8 cellular contexts compared by ENCODE assay signal in genomic region chr12:2959194-2959507, GRCh38. TPM values are rescaled to one million over a fixed set of nuclear protein-coding genes. Genes with fewer than 3 reads are reported as not detected.
DNase-seq lines count a peak whose midpoint lies in the region; ATAC-seq, FAIRE-seq and TF ChIP-seq lines count a peak whose summit lies in the region.

TSS of gene TEAD4 (plus strand) at chr12:2959397.

- H3K27me3 ChIP-seq in OCI-LY1 (ENCODE audit: insufficient read depth, low read length) (no peaks in the 10 kb centered on the region), bronchial epithelial cell (ENCODE audit: control insufficient read depth, insufficient read depth, low read length) (no peaks in the 10 kb centered on the region)

- H3K4me2 ChIP-seq in OCI-LY1 (ENCODE audit: low read length), result peak within 1 kb of the TSS; percentile 84

- H3K36me3 Mint-ChIP-seq in stimulated activated naive B cell treated with anti-CD40 and anti-IgM and Interleukin-4, amounts not matched to agents 10 μg/mL and 1 μg/mL and 100 μg/mL, for 72 hours, result peaks cover 0 to 3% of the 10 kb centered on the region in 2 donors

- H4K20me1 ChIP-seq in OCI-LY1 (ENCODE audit: insufficient read depth, low read length), result no peaks in the 10 kb centered on the region

- no peaks in the 10 kb centered on the region for H3K9me2 ChIP-seq in OCI-LY1 (ENCODE audit: low read depth, low read length)

- peaks cover 13 to 22% of the 10 kb centered on the region in 2 donors for H3K4me1 Mint-ChIP-seq in stimulated activated naive B cell treated with anti-CD40 and anti-IgM and Interleukin-4, amounts not matched to agents 10 μg/mL and 1 μg/mL and 100 μg/mL, for 72 hours

- DNase-seq in AG08396 (ENCODE audit: low spot score), result peak; percentile 98
- peak; percentile 50 for DNase-seq in GM19239 (ENCODE audit: insufficient read length, low spot score)
- peak; percentile 40 for DNase-seq in bronchial epithelial cell (ENCODE audit: low read depth)
- peak; percentile 93 for DNase-seq in kidney
- DNase-seq in stimulated activated naive B cell treated with anti-CD40 and anti-IgM and Interleukin-4, amounts not matched to agents 10 μg/mL and 1 μg/mL and 100 μg/mL, for 72 hours, result no peak

- peak within 1 kb of the TSS; percentile 54; the same call in 1 of the 2 replicates for H2AFZ ChIP-seq in OCI-LY1 (ENCODE audit: low read length)

- H3F3A ChIP-seq in OCI-LY1 (ENCODE audit: insufficient read depth, low read length), result no peaks in the 10 kb centered on the region

- H3K27ac ChIP-seq in OCI-LY1 (ENCODE audit: low read depth, low read length, poor library complexity, severe bottlenecking), result no peak within 1 kb of the TSS
- peak within 1 kb of the TSS; percentile 82 to 88 for H3K27ac ChIP-seq in kidney (ENCODE audit: low read depth in 2 of 2, low read length in 2 of 2)

- H3K36me3 ChIP-seq in OCI-LY1 (ENCODE audit: insufficient read depth, low read length) (no peaks in the 10 kb centered on the region), bronchial epithelial cell (ENCODE audit: control insufficient read depth, insufficient read depth, low read length) (no peaks in the 10 kb centered on the region), kidney (ENCODE audit: control insufficient read depth in 1 of 2, insufficient read depth in 2 of 2, low read length in 2 of 2) (no peaks in the 10 kb centered on the region)

- H3K4me1 ChIP-seq in OCI-LY1 (ENCODE audit: insufficient read depth, low read length, severe bottlenecking), result peaks cover 29% of the 10 kb centered on the region
- H3K4me1 ChIP-seq in kidney (ENCODE audit: control insufficient read depth in 1 of 2, insufficient read depth in 1 of 2, low read depth in 1 of 2, low read length in 2 of 2), result peaks cover 10 to 18% of the 10 kb centered on the region in 2 donors

- H3K4me3 Mint-ChIP-seq in stimulated activated naive B cell treated with anti-CD40 and anti-IgM and Interleukin-4, amounts not matched to agents 10 μg/mL and 1 μg/mL and 100 μg/mL, for 72 hours, result peak within 1 kb of the TSS; percentile 73 to 85

- no peaks in the 10 kb centered on the region for H3K9me3 Mint-ChIP-seq in stimulated activated naive B cell treated with anti-CD40 and anti-IgM and Interleukin-4, amounts not matched to agents 10 μg/mL and 1 μg/mL and 100 μg/mL, for 72 hours

- ATAC-seq in stimulated activated naive B cell treated with anti-CD40 and anti-IgM and Interleukin-4, amounts not matched to agents 10 μg/mL and 1 μg/mL and 100 μg/mL, for 72 hours (replicated peaks), result peak; percentile 49 to 55
- ATAC-seq in HG03571 (IDR thresholded peaks at IDR 0.05; ENCODE audit: unreplicated experiment), result no peak
- ATAC-seq in GM19035 (IDR thresholded peaks at IDR 0.05; ENCODE audit: unreplicated experiment), result no peak

- H3K79me2 ChIP-seq in OCI-LY1 (ENCODE audit: insufficient read depth, low read length), result no peaks in the 10 kb centered on the region

- H3K4me3 ChIP-seq in OCI-LY1 (ENCODE audit: low read depth, low read length, poor library complexity, severe bottlenecking) (peak within 1 kb of the TSS; percentile 73), bronchial epithelial cell (ENCODE audit: low read depth, low read length) (peak within 1 kb of the TSS; percentile 67), kidney (ENCODE audit: low read length in 2 of 2) (peak within 1 kb of the TSS; percentile 66 to 73)

- H3K9ac ChIP-seq in OCI-LY1 (ENCODE audit: low read length) (peak within 1 kb of the TSS; percentile 70), kidney (ENCODE audit: low read length in 2 of 2) (peak within 1 kb of the TSS; percentile 12 to 83)

- no peak within 1 kb of the TSS for H3K27ac Mint-ChIP-seq in stimulated activated naive B cell treated with anti-CD40 and anti-IgM and Interleukin-4, amounts not matched to agents 10 μg/mL and 1 μg/mL and 100 μg/mL, for 72 hours

- no peak for FAIRE-seq in GM19239 (lab: Jason Lieb, UNC)
- no peak for FAIRE-seq in bronchial epithelial cell (lab: Jason Lieb, UNC)
- FAIRE-seq in kidney (lab: Jason Lieb, UNC), result no peak

- H3K9me3 ChIP-seq in OCI-LY1 (ENCODE audit: low read length), result no peaks in the 10 kb centered on the region
- H3K9me3 ChIP-seq in kidney (ENCODE audit: control insufficient read depth in 1 of 2, low read length in 2 of 2), result no peaks in the 10 kb centered on the region

- intact Hi-C loops in kidney (cut with DNase I), result no loop called here

- TF ChIP-seq CTCF in OCI-LY1 (IDR thresholded peaks at IDR 0.05; ENCODE audit: low read length) (no peak), bronchial epithelial cell (IDR thresholded peaks at IDR 0.05; ENCODE audit: insufficient read depth, low read length, severe bottlenecking) (no peak), kidney (IDR thresholded peaks at IDR 0.05; ENCODE audit: borderline replicate concordance, extremely low read depth, insufficient read depth) (no peak)

- peaks cover 67 to 69% of the 10 kb centered on the region in 2 donors for H3K27me3 Mint-ChIP-seq in stimulated activated naive B cell treated with anti-CD40 and anti-IgM and Interleukin-4, amounts not matched to agents 10 μg/mL and 1 μg/mL and 100 μg/mL, for 72 hours

RNA-seq across cellular contexts. Expression of gene TEAD4, which starts in this region (rescaled TPM):
- 2.0 and 4.2 TPM in 2 replicates for total RNA-seq in bronchial epithelial cell
- total RNA-seq in kidney, result 40.9 TPM
- polyA plus RNA-seq in kidney (ENCODE audit: insufficient read depth, low read depth, low replicate concordance), result 19.8 TPM

Comparison
In these comparisons a context has a peak if more than half of its experiments do, and no peak if none do; other contexts are left out.
1. ATAC-seq: peak in stimulated activated naive B cell treated with anti-CD40 and anti-IgM and Interleukin-4, amounts not matched to agents 10 μg/mL and 1 μg/mL and 100 μg/mL, for 72 hours (2 of 2); none in HG03571 (single experiment) and GM19035 (single experiment).
2. Peak in every context shown above with its lines, with median percentiles within 50 percentile points of each other: H3K4me3 ChIP-seq.